ENCODE assay signal across 15 cellular contexts in the genomic region with DNA sequence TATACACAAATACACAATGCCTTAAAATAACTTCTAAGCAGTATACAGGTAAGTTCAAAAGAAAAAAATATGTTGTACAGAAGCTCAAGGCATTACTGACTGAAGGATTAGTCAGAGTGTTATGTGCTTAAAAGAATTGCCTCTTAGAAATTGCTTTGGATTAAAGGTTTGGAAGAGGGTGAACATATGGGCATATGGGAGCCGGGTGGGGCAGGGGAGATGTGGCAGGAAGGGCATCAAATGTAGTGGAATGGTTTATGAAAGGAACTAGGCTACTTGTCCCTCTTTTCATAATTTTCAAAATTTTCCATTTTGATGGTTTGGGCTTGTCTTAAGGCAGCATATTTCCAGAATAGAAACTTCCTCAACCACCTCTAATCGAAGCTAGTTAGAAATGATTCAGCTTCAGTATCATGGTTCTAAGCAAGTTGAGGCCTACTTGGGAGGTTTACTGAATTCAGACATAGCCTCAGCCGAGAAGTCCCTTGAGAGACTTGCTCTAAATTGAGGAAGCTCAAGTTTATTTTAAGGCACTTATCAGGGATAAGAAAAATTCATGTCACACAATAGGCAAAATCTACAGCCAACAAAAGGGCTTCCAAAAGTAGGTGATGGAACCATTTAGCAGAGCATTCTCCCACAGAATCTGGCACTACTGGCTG.
"Had no signal": no experiment of that assay in that cellular context is flagged by ENCODE, and none has a peak within 500 bp of the region (broad histone marks: within the 10 kb centered on the region; RNA-seq: fewer than 3 reads in every experiment).

No MANE protein-coding gene starts in this region.

- H3K4me3 ChIP-seq: cardiac muscle cell, esophagus squamous epithelium, upper lobe of right lung had no signal

- H3K9me3 ChIP-seq: esophagus squamous epithelium, neutrophil, upper lobe of right lung had no signal

- H3K27me3 ChIP-seq: esophagus squamous epithelium, neutrophil, upper lobe of right lung had no signal

- ATAC-seq: activated T-cell treated with anti-CD3 and anti-CD28 coated beads, Interleukin-2, amount 50 U/mL, for 72 hours; effector memory CD8-positive, alpha-beta T cell; natural killer cell treated with Interleukin-12 subunit alpha and Interleukin-12 subunit beta and Interleukin-15 and Interleukin-18, amount 100 ng/mL, for 72 hours; sciatic nerve; upper lobe of right lung had no signal

- H3K79me2 ChIP-seq: parathyroid adenoma had no signal

- DNase-seq: activated CD4-positive, CD25-positive, alpha-beta regulatory T cell treated with anti-CD3 and anti-CD28 coated beads, Interleukin-2, amount 50 U/mL, for 72 hours; activated gamma-delta T cell treated with Interleukin-2 at 50 U/mL for 16 hours; activated T-cell treated with anti-CD3 and anti-CD28 coated beads, Interleukin-2, amount 50 U/mL, for 72 hours; dermis blood vessel endothelial cell; effector memory CD8-positive, alpha-beta T cell; esophagus squamous epithelium; stimulated activated CD4-positive, alpha-beta T cell treated with anti-CD3 and anti-CD28 coated beads, Interleukin-4, amount 100 ng/mL, for 24 hours; stimulated activated naive CD4-positive, alpha-beta T cell; upper lobe of right lung had no signal

- H3K36me3 ChIP-seq: cardiac muscle cell, esophagus squamous epithelium, neutrophil, upper lobe of right lung had no signal

- H3K4me1 ChIP-seq: esophagus squamous epithelium, parathyroid adenoma, upper lobe of right lung had no signal

- H3K9ac ChIP-seq: parathyroid adenoma had no signal

- H3K27ac ChIP-seq: cardiac muscle cell, esophagus squamous epithelium, neutrophil, parathyroid adenoma, upper lobe of right lung had no signal

- H3K27ac Mint-ChIP-seq: activated naive CD8-positive, alpha-beta T cell; activated T-cell treated with anti-CD3 and anti-CD28 coated beads, Interleukin-2, amount 50 U/mL, for 72 hours; effector memory CD8-positive, alpha-beta T cell; natural killer cell treated with Interleukin-12 subunit alpha and Interleukin-12 subunit beta and Interleukin-15 and Interleukin-18, amount 100 ng/mL, for 72 hours had no signal

- H3K36me3 Mint-ChIP-seq: activated naive CD8-positive, alpha-beta T cell; natural killer cell treated with Interleukin-12 subunit alpha and Interleukin-12 subunit beta and Interleukin-15 and Interleukin-18, amount 100 ng/mL, for 72 hours had no signal

- H2AFZ ChIP-seq: parathyroid adenoma had no signal

- H3K4me3 Mint-ChIP-seq: activated naive CD8-positive, alpha-beta T cell; activated T-cell treated with anti-CD3 and anti-CD28 coated beads, Interleukin-2, amount 50 U/mL, for 72 hours; effector memory CD8-positive, alpha-beta T cell; natural killer cell treated with Interleukin-12 subunit alpha and Interleukin-12 subunit beta and Interleukin-15 and Interleukin-18, amount 100 ng/mL, for 72 hours had no signal

- H3K9me3 Mint-ChIP-seq: activated T-cell treated with anti-CD3 and anti-CD28 coated beads, Interleukin-2, amount 50 U/mL, for 72 hours; effector memory CD8-positive, alpha-beta T cell; natural killer cell treated with Interleukin-12 subunit alpha and Interleukin-12 subunit beta and Interleukin-15 and Interleukin-18, amount 100 ng/mL, for 72 hours had no signal
